In the genomic region with DNA sequence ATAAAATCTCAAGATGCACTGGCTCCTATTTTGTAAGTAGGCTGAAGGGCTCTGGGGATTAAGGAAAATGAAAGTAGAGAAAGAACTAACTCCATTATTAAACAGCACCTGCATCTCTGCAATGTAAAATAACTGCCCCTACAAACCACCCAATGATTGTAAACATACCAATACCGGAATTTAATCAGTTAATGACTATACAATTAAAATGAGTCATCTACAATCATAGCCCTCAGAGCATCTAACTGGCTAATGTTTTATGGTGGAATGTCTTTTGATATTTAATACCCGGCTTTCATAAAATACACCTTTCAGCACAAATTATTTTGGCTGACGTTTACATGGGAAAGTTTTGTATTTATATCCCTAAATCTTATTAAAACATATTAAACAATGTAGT, we compare ENCODE assay signal across 30 cellular contexts.
"Had no signal": no experiment of that assay in that cellular context is flagged by ENCODE, and none has a peak within 500 bp of the region (broad histone marks: within the 10 kb centered on the region; RNA-seq: fewer than 3 reads in every experiment).

No MANE protein-coding gene starts in this region.

- H3K4me3 Mint-ChIP-seq: memory B cell; naive thymus-derived CD4-positive, alpha-beta T cell; nephron; neural progenitor cell; stimulated activated memory B cell treated with anti-CD40 and anti-IgM and Interleukin-4, amounts not matched to agents 10 μg/mL and 1 μg/mL and 100 μg/mL, for 72 hours; type B pancreatic cell had no signal

- ATAC-seq: foreskin keratinocyte; gastroesophageal sphincter; heart left ventricle; left lobe of liver; mucosa of descending colon; naive thymus-derived CD4-positive, alpha-beta T cell; psoas muscle; right cardiac atrium; stimulated activated memory B cell treated with anti-CD40 and anti-IgM and Interleukin-4, amounts not matched to agents 10 μg/mL and 1 μg/mL and 100 μg/mL, for 72 hours; stimulated activated naive CD8-positive, alpha-beta T cell treated with anti-CD3 and anti-CD28 coated beads, Interleukin-15, Interleukin-2, amounts not matched to agents 100 U/mL and 50 U/mL, for 24 hours had no signal

- H3K9me3 Mint-ChIP-seq: type B pancreatic cell had no signal

- H3K9ac ChIP-seq: neural progenitor cell had no signal

- H3K27ac Mint-ChIP-seq: memory B cell; naive thymus-derived CD4-positive, alpha-beta T cell; nephron; neural progenitor cell; stimulated activated memory B cell treated with anti-CD40 and anti-IgM and Interleukin-4, amounts not matched to agents 10 μg/mL and 1 μg/mL and 100 μg/mL, for 72 hours; type B pancreatic cell had no signal

- DNase-seq: dermis blood vessel endothelial cell; effector memory CD4-positive, alpha-beta T cell; foreskin keratinocyte; heart left ventricle; kidney; mucosa of descending colon; naive thymus-derived CD4-positive, alpha-beta T cell; ovary; posterior cingulate gyrus; psoas muscle; right cardiac atrium; sigmoid colon; spleen; stimulated activated CD4-positive, alpha-beta T cell treated with anti-CD3 and anti-CD28 coated beads, Interleukin-4, amount 100 ng/mL, for 4 hours; stimulated activated naive CD8-positive, alpha-beta T cell treated with anti-CD3 and anti-CD28 coated beads, Interleukin-15, Interleukin-2, amounts not matched to agents 100 U/mL and 50 U/mL, for 24 hours; substantia nigra; testis; tibial artery had no signal

- FAIRE-seq: endothelial cell of umbilical vein, kidney had no signal

- H3K36me3 ChIP-seq: esophagus muscularis mucosa, gastroesophageal sphincter, heart left ventricle, neural progenitor cell, ovary, sigmoid colon, spleen, tibial artery had no signal

- H3K27ac ChIP-seq: coronary artery, esophagus muscularis mucosa, foreskin keratinocyte, gastroesophageal sphincter, heart left ventricle, hepatocyte, neural progenitor cell, ovary, psoas muscle, sigmoid colon, spleen, testis, tibial artery had no signal

- H3K4me1 Mint-ChIP-seq: memory B cell; naive thymus-derived CD4-positive, alpha-beta T cell; stimulated activated memory B cell treated with anti-CD40 and anti-IgM and Interleukin-4, amounts not matched to agents 10 μg/mL and 1 μg/mL and 100 μg/mL, for 72 hours had no signal

- H3K4me1 ChIP-seq: esophagus muscularis mucosa, foreskin keratinocyte, gastroesophageal sphincter, heart left ventricle, neural progenitor cell, psoas muscle, sigmoid colon, spleen, testis, tibial artery had no signal

- H3K27me3 Mint-ChIP-seq: type B pancreatic cell had no signal

- H3K36me3 Mint-ChIP-seq: neural progenitor cell; stimulated activated memory B cell treated with anti-CD40 and anti-IgM and Interleukin-4, amounts not matched to agents 10 μg/mL and 1 μg/mL and 100 μg/mL, for 72 hours; type B pancreatic cell had no signal

- H3K9me3 ChIP-seq: esophagus muscularis mucosa, mucosa of descending colon, ovary, psoas muscle, sigmoid colon, testis, tibial artery had no signal

- H3K4me3 ChIP-seq: coronary artery, esophagus muscularis mucosa, gastroesophageal sphincter, heart left ventricle, hepatocyte, lung, mucosa of descending colon, neural progenitor cell, ovary, psoas muscle, sigmoid colon, spleen, testis, tibial artery had no signal

- H3K27me3 ChIP-seq: esophagus muscularis mucosa, gastroesophageal sphincter, heart left ventricle, hepatocyte, neural progenitor cell, ovary, sigmoid colon, testis, tibial artery had no signal
